Comparison of ENCODE assay signal across 3 cellular contexts in genomic region chr1:22993220-22993795, GRCh38.
TF ChIP-seq lines count a peak whose summit lies in the region.

No MANE protein-coding gene starts in this region.

TF ChIP-seq in A549, 52 proteins besides CTCF, POLR2A, EP300 and RAD21:
- peak; percentile 75 for TF ChIP-seq ZFP36 (IDR thresholded peaks at IDR 0.05; ENCODE audit: borderline replicate concordance, partially characterized antibody)

TF ChIP-seq in HCT116, 20 proteins besides CTCF, POLR2A, EP300 and RAD21:
- TF ChIP-seq CBX3 (IDR thresholded peaks at IDR 0.05; ENCODE audit: low read depth) = peak; percentile 48; the same call in 1 of the 2 replicates

TF ChIP-seq in HepG2, 621 proteins besides CTCF, POLR2A, EP300 and RAD21:
- TF ChIP-seq ZNF724P (CRISPR knock-in tag; IDR thresholded peaks at IDR 0.05; ENCODE audit: borderline replicate concordance) (peak; percentile 61; the same call in 1 of the 2 replicates), ZFP36 (IDR thresholded peaks at IDR 0.05; ENCODE audit: borderline replicate concordance, low read depth, low read length, partially characterized antibody) (peak; percentile 65)
